10 cellular contexts compared by ENCODE assay signal in genomic region chr1:116986531-116987255, GRCh38. TPM values are rescaled to one million over a fixed set of nuclear protein-coding genes. Genes with fewer than 3 reads are reported as not detected.
DNase-seq lines count a peak whose midpoint lies in the region; ATAC-seq and FAIRE-seq lines count a peak whose summit lies in the region.
"Had no signal": no experiment of that assay in that cellular context is flagged by ENCODE, and none has a peak within 500 bp of the region (broad histone marks: within the 10 kb centered on the region; RNA-seq: fewer than 3 reads in every experiment).

No MANE protein-coding gene starts in this region.

- H3K27ac ChIP-seq in small intestine (ENCODE audit: low read depth in 1 of 2, low read length in 1 of 2) = peak overlapping the region in 1 of 2 donors; percentile 45

- peak overlapping the region; percentile 87 for H3K27ac Mint-ChIP-seq in T-helper 2 cell treated with Interferon-gamma antibody and Interleukin-4, amounts not matched to agents 5 μg/mL and 100 μg/mL, for 36 hours
- H3K27ac Mint-ChIP-seq in activated T-cell treated with anti-CD3 and anti-CD28 coated beads, Interleukin-2, amount 50 U/mL, for 72 hours = peak overlapping the region; percentile 62
- peak overlapping the region; percentile 97 to 99 for H3K27ac Mint-ChIP-seq in stimulated activated naive CD8-positive, alpha-beta T cell treated with anti-CD3 and anti-CD28 coated beads, Interleukin-15, amount 100 ng/mL, for 72 hours

- peaks cover 0 to 2% of the 10 kb centered on the region in 2 donors for H3K36me3 ChIP-seq in small intestine (ENCODE audit: control insufficient read depth in 2 of 2, insufficient read depth in 2 of 2, low read length in 2 of 2)

- H3K4me1 ChIP-seq in mononuclear cell (ENCODE audit: insufficient read depth, low read length) = peaks cover 40% of the 10 kb centered on the region
- H3K4me1 ChIP-seq in small intestine (ENCODE audit: control insufficient read depth in 2 of 2, insufficient read depth in 1 of 2, low read depth in 1 of 2, low read length in 1 of 2) = peaks cover 0 to 8% of the 10 kb centered on the region in 2 donors

- H3K4me1 Mint-ChIP-seq in T-helper 2 cell treated with Interferon-gamma antibody and Interleukin-4, amounts not matched to agents 5 μg/mL and 100 μg/mL, for 36 hours (ENCODE audit: low read depth) = peaks cover 27% of the 10 kb centered on the region
- peaks cover 55% of the 10 kb centered on the region for H3K4me1 Mint-ChIP-seq in activated T-cell treated with anti-CD3 and anti-CD28 coated beads, Interleukin-2, amount 50 U/mL, for 72 hours (ENCODE audit: low read depth)
- H3K4me1 Mint-ChIP-seq in stimulated activated naive CD8-positive, alpha-beta T cell treated with anti-CD3 and anti-CD28 coated beads, Interleukin-15, amount 100 ng/mL, for 72 hours = peaks cover 69% of the 10 kb centered on the region

- no peaks in the 10 kb centered on the region for H3K27me3 Mint-ChIP-seq in T-helper 2 cell treated with Interferon-gamma antibody and Interleukin-4, amounts not matched to agents 5 μg/mL and 100 μg/mL, for 36 hours (ENCODE audit: low read depth)
- H3K27me3 Mint-ChIP-seq in activated T-cell treated with anti-CD3 and anti-CD28 coated beads, Interleukin-2, amount 50 U/mL, for 72 hours (ENCODE audit: low read depth) = no peaks in the 10 kb centered on the region
- no peaks in the 10 kb centered on the region for H3K27me3 Mint-ChIP-seq in stimulated activated naive CD8-positive, alpha-beta T cell treated with anti-CD3 and anti-CD28 coated beads, Interleukin-15, amount 100 ng/mL, for 72 hours

- H3K4me3 ChIP-seq in mononuclear cell (ENCODE audit: low read length) = peak overlapping the region; percentile 1
- no peak overlapping the region for H3K4me3 ChIP-seq in small intestine (ENCODE audit: low read depth in 1 of 2, low read length in 2 of 2)

- DNase-seq in T-helper 2 cell treated with Interferon-gamma antibody and Interleukin-4, amounts not matched to agents 5 μg/mL and 100 μg/mL, for 36 hours (ENCODE audit: low spot score) = peak; percentile 14
- peak; percentile 32 to 52 for DNase-seq in activated T-cell treated with anti-CD3 and anti-CD28 coated beads, Interleukin-2, amount 50 U/mL, for 72 hours
- DNase-seq in stimulated activated naive CD8-positive, alpha-beta T cell treated with anti-CD3 and anti-CD28 coated beads, Interleukin-15, amount 100 ng/mL, for 72 hours = peak; percentile 45 to 47
- no peak for DNase-seq in small intestine
- DNase-seq in NCI-H226 = no peak
- no peak for DNase-seq in ecto neural progenitor cell (ENCODE audit: low spot score)
- DNase-seq: NCI-H69, T1000 had no signal

- FAIRE-seq in small intestine (lab: Jason Lieb, UNC) = no peak
- FAIRE-seq: frontal cortex had no signal

- H3K9me3 ChIP-seq in mononuclear cell (ENCODE audit: low read depth, low read length) (no peaks in the 10 kb centered on the region), small intestine (ENCODE audit: control insufficient read depth, low read depth) (no peaks in the 10 kb centered on the region)

- H3K36me3 Mint-ChIP-seq in T-helper 2 cell treated with Interferon-gamma antibody and Interleukin-4, amounts not matched to agents 5 μg/mL and 100 μg/mL, for 36 hours (ENCODE audit: low read depth) = peaks cover 2% of the 10 kb centered on the region
- H3K36me3 Mint-ChIP-seq in activated T-cell treated with anti-CD3 and anti-CD28 coated beads, Interleukin-2, amount 50 U/mL, for 72 hours (ENCODE audit: insufficient read depth in 2 of 2) = peaks cover 0 to 5% of the 10 kb centered on the region in 2 donors

- H3K27me3 ChIP-seq in mononuclear cell (ENCODE audit: insufficient read depth, low read length) (no peaks in the 10 kb centered on the region), small intestine (ENCODE audit: control insufficient read depth in 2 of 2, insufficient read depth in 2 of 2, low read length in 2 of 2) (no peaks in the 10 kb centered on the region)

- WGBS in small intestine, 3 donors = 75 to 92% (median 79%) methylated on average over 27 of the region's 27 CpGs

- no peaks in the 10 kb centered on the region for H3K9me3 Mint-ChIP-seq in T-helper 2 cell treated with Interferon-gamma antibody and Interleukin-4, amounts not matched to agents 5 μg/mL and 100 μg/mL, for 36 hours
- no peaks in the 10 kb centered on the region for H3K9me3 Mint-ChIP-seq in activated T-cell treated with anti-CD3 and anti-CD28 coated beads, Interleukin-2, amount 50 U/mL, for 72 hours
- no peaks in the 10 kb centered on the region for H3K9me3 Mint-ChIP-seq in stimulated activated naive CD8-positive, alpha-beta T cell treated with anti-CD3 and anti-CD28 coated beads, Interleukin-15, amount 100 ng/mL, for 72 hours

- peak; percentile 46 to 62 for ATAC-seq in activated T-cell treated with anti-CD3 and anti-CD28 coated beads, Interleukin-2, amount 50 U/mL, for 72 hours (replicated peaks in 1 of 2)
- ATAC-seq in stimulated activated naive CD8-positive, alpha-beta T cell treated with anti-CD3 and anti-CD28 coated beads, Interleukin-15, amount 100 ng/mL, for 72 hours = peak; percentile 56

- H3K4me3 Mint-ChIP-seq in T-helper 2 cell treated with Interferon-gamma antibody and Interleukin-4, amounts not matched to agents 5 μg/mL and 100 μg/mL, for 36 hours = peak overlapping the region; percentile 76
- H3K4me3 Mint-ChIP-seq in activated T-cell treated with anti-CD3 and anti-CD28 coated beads, Interleukin-2, amount 50 U/mL, for 72 hours = peak overlapping the region; percentile 79 to 91
- peak overlapping the region; percentile 75 to 85 for H3K4me3 Mint-ChIP-seq in stimulated activated naive CD8-positive, alpha-beta T cell treated with anti-CD3 and anti-CD28 coated beads, Interleukin-15, amount 100 ng/mL, for 72 hours

RNA-seq across cellular contexts. Expression of gene CD101, which starts 14.9 kb away (rescaled TPM):
- 1 to 10 TPM; 2.0 to 3.0 TPM for total RNA-seq in activated T-cell treated with anti-CD3 and anti-CD28 coated beads, Interleukin-2, amount 50 U/mL, for 72 hours
- 11.4 TPM for total RNA-seq in mononuclear cell
- polyA plus RNA-seq in small intestine = 1 to 10 TPM; 1.3 to 6.2 (median 1.6) TPM

Comparison
In these comparisons a context has a peak if more than half of its experiments do, and no peak if none do; other contexts are left out.
1. DNase-seq: peak in T-helper 2 cell treated with Interferon-gamma antibody and Interleukin-4, amounts not matched to agents 5 μg/mL and 100 μg/mL, for 36 hours (single experiment), activated T-cell treated with anti-CD3 and anti-CD28 coated beads, Interleukin-2, amount 50 U/mL, for 72 hours (2 of 2) and stimulated activated naive CD8-positive, alpha-beta T cell treated with anti-CD3 and anti-CD28 coated beads, Interleukin-15, amount 100 ng/mL, for 72 hours (2 of 2); none in small intestine (single experiment), NCI-H226 (single experiment) and ecto neural progenitor cell (single experiment).
2. Peak in every context shown above with its lines, with median percentiles within 50 percentile points of each other: H3K27ac Mint-ChIP-seq and H3K4me3 Mint-ChIP-seq.